In genomic region chr7:5387711-5388245, GRCh38 we compare ENCODE assay signal across 2 cellular contexts.
A peak's percentile ranks its signal among the peaks of the same experiment; 100 is the strongest.
TF ChIP-seq lines count a peak whose summit lies in the region.

No MANE protein-coding gene starts in this region.

TF ChIP-seq in HepG2, 621 proteins besides CTCF, POLR2A, EP300 and RAD21 (continues in another document):
- TF ChIP-seq GABPA (IDR thresholded peaks at IDR 0.05; ENCODE audit: low read depth, low read length) (no peak), GABPA (CRISPR knock-in tag; IDR thresholded peaks at IDR 0.05; ENCODE audit: low read depth) (no peak), ZC3H13 (CRISPR knock-in tag; IDR thresholded peaks at IDR 0.05) (peak; percentile 55), FIP1L1 (IDR thresholded peaks at IDR 0.05; ENCODE audit: borderline replicate concordance, insufficient read depth, low read depth, low read length) (no peak), ZSCAN29 (CRISPR knock-in tag; conservative IDR thresholded peaks at IDR 0.05) (no peak), FOXM1 (CRISPR knock-in tag; IDR thresholded peaks at IDR 0.05) (no peak), ZNF556 (CRISPR knock-in tag; IDR thresholded peaks at IDR 0.05; ENCODE audit: borderline replicate concordance) (no peak), RBM22 (optimal IDR thresholded peaks at IDR 0.05; ENCODE audit: low read length) (peak; percentile 32), ARHGAP35 (CRISPR knock-in tag; IDR thresholded peaks at IDR 0.05; ENCODE audit: borderline replicate concordance) (no peak), ZNF264 (CRISPR knock-in tag; IDR thresholded peaks at IDR 0.05) (no peak), CEBPZ (IDR thresholded peaks at IDR 0.05; ENCODE audit: low read length) (no peak), PLSCR1 (CRISPR knock-in tag; IDR thresholded peaks at IDR 0.05; ENCODE audit: borderline replicate concordance) (no peak), ZNF563 (CRISPR knock-in tag; IDR thresholded peaks at IDR 0.05) (no peak), MEIS1 (CRISPR knock-in tag; IDR thresholded peaks at IDR 0.05; ENCODE audit: borderline replicate concordance) (no peak), REXO4 (CRISPR knock-in tag; IDR thresholded peaks at IDR 0.05; ENCODE audit: borderline replicate concordance) (no peak), ZNF343 (CRISPR knock-in tag; IDR thresholded peaks at IDR 0.05) (no peak), TAF1 (CRISPR knock-in tag; IDR thresholded peaks at IDR 0.05) (no peak), ZNF331 (CRISPR knock-in tag; IDR thresholded peaks at IDR 0.05) (no peak), GTF2F1 (IDR thresholded peaks at IDR 0.05; ENCODE audit: low read length) (no peak), ZNF207 (IDR thresholded peaks at IDR 0.05; ENCODE audit: borderline replicate concordance) (no peak)
- TF ChIP-seq, protein P1, sequence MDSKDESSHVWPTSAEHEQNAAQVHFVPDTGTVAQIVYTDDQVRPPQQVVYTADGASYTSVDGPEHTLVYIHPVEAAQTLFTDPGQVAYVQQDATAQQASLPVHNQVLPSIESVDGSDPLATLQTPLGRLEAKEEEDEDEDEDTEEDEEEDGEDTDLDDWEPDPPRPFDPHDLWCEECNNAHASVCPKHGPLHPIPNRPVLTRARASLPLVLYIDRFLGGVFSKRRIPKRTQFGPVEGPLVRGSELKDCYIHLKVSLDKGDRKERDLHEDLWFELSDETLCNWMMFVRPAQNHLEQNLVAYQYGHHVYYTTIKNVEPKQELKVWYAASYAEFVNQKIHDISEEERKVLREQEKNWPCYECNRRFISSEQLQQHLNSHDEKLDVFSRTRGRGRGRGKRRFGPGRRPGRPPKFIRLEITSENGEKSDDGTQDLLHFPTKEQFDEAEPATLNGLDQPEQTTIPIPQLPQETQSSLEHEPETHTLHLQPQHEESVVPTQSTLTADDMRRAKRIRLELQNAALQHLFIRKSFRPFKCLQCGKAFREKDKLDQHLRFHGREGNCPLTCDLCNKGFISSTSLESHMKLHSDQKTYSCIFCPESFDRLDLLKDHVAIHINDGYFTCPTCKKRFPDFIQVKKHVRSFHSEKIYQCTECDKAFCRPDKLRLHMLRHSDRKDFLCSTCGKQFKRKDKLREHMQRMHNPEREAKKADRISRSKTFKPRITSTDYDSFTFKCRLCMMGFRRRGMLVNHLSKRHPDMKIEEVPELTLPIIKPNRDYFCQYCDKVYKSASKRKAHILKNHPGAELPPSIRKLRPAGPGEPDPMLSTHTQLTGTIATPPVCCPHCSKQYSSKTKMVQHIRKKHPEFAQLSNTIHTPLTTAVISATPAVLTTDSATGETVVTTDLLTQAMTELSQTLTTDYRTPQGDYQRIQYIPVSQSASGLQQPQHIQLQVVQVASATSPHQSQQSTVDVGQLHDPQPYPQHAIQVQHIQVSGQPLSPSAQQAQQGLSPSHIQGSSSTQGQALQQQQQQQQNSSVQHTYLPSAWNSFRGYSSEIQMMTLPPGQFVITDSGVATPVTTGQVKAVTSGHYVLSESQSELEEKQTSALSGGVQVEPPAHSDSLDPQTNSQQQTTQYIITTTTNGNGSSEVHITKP (CRISPR knock-in tag; IDR thresholded peaks at IDR 0.05; ENCODE audit: low read depth) = no peak
- TF ChIP-seq, protein P2, sequence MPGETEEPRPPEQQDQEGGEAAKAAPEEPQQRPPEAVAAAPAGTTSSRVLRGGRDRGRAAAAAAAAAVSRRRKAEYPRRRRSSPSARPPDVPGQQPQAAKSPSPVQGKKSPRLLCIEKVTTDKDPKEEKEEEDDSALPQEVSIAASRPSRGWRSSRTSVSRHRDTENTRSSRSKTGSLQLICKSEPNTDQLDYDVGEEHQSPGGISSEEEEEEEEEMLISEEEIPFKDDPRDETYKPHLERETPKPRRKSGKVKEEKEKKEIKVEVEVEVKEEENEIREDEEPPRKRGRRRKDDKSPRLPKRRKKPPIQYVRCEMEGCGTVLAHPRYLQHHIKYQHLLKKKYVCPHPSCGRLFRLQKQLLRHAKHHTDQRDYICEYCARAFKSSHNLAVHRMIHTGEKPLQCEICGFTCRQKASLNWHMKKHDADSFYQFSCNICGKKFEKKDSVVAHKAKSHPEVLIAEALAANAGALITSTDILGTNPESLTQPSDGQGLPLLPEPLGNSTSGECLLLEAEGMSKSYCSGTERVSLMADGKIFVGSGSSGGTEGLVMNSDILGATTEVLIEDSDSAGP (CRISPR knock-in tag; IDR thresholded peaks at IDR 0.05; ENCODE audit: borderline replicate concordance) = 0 out of 2 replicates have a peak, but pooled peaks have one; percentile 14
- TF ChIP-seq, protein P3, sequence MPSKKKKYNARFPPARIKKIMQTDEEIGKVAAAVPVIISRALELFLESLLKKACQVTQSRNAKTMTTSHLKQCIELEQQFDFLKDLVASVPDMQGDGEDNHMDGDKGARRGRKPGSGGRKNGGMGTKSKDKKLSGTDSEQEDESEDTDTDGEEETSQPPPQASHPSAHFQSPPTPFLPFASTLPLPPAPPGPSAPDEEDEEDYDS (CRISPR knock-in tag; IDR thresholded peaks at IDR 0.05) = no peak

TF ChIP-seq in K562, 482 proteins besides CTCF, POLR2A, EP300 and RAD21:
- TF ChIP-seq CC2D1A (IDR thresholded peaks at IDR 0.05) = no peak
- TF ChIP-seq RBM17 (IDR thresholded peaks at IDR 0.05; ENCODE audit: borderline replicate concordance, low read depth, low read length) = no peak
- TF ChIP-seq HNRNPL (IDR thresholded peaks at IDR 0.05; ENCODE audit: low read depth, low read length) = 0 out of 2 replicates have a peak, but pooled peaks have one; percentile 30
- TF ChIP-seq POLR2G (IDR thresholded peaks at IDR 0.05; ENCODE audit: low read depth, low read length) = peak; percentile 51; the same call in 1 of the 2 replicates
